In genomic region chr15:92864127-92864814, GRCh38 we compare ENCODE assay signal across 25 cellular contexts. TPM values are rescaled to one million over a fixed set of nuclear protein-coding genes. Genes with fewer than 3 reads are reported as not detected.
A peak's percentile ranks its signal among the peaks of the same experiment; 100 is the strongest.
DNase-seq lines count a peak whose midpoint lies in the region; ATAC-seq and TF ChIP-seq lines count a peak whose summit lies in the region.
"Had no signal": no experiment of that assay in that cellular context is flagged by ENCODE, and none has a peak within 500 bp of the region (broad histone marks: within the 10 kb centered on the region; RNA-seq: fewer than 3 reads in every experiment).

No MANE protein-coding gene starts in this region.

- H2AFZ ChIP-seq in neuronal stem cell (ENCODE audit: low read length): no peak overlapping the region

- H3K4me1 ChIP-seq in DOHH2 (ENCODE audit: control insufficient read depth, low read length): peaks cover 13% of the 10 kb centered on the region
- H3K4me1 ChIP-seq in HEK293 (ENCODE audit: control insufficient read depth, insufficient read depth, low read length): no peaks in the 10 kb centered on the region
- H3K4me1 ChIP-seq in Panc1 (ENCODE audit: control insufficient read depth, insufficient read depth, low read length): peaks cover 6% of the 10 kb centered on the region
- peaks cover 0 to 3% of the 10 kb centered on the region in 2 donors for H3K4me1 ChIP-seq in neuronal stem cell (ENCODE audit: control insufficient read depth in 2 of 2, insufficient read depth in 1 of 2, low read depth in 1 of 2, low read length in 2 of 2)
- H3K4me1 ChIP-seq in spleen: no peaks in the 10 kb centered on the region
- H3K4me1 ChIP-seq: SJCRH30 had no signal

- no peaks in the 10 kb centered on the region for H3K27me3 ChIP-seq in DOHH2 (ENCODE audit: control insufficient read depth, low read length)
- H3K27me3 ChIP-seq in Panc1 (ENCODE audit: control insufficient read depth, insufficient read depth, low read length): no peaks in the 10 kb centered on the region
- no peaks in the 10 kb centered on the region for H3K27me3 ChIP-seq in neuronal stem cell (ENCODE audit: control insufficient read depth in 3 of 3, insufficient read depth in 3 of 3, low read depth in 1 of 3, low read length in 3 of 3)
- H3K27me3 ChIP-seq in spleen (replicated peaks in 1 of 7): no peaks in the 10 kb centered on the region
- H3K27me3 ChIP-seq: MG63, SJCRH30 had no signal

- no peak overlapping the region for H2BK120ac ChIP-seq in neuronal stem cell (ENCODE audit: low read depth, low read length)

- no TSS peak for BruUV-seq in Panc1 (replicated peaks; lab: Mats Ljungman, UMichigan)

- H3K4me3 ChIP-seq in DOHH2 (ENCODE audit: low read length) (peak overlapping the region; percentile 34; the same call in 1 of the 2 replicates), HEK293 (ENCODE audit: low read depth, low read length) (no peak overlapping the region), Panc1 (ENCODE audit: low read depth in 2 of 2, low read length in 2 of 2) (no peak overlapping the region), neuronal stem cell (ENCODE audit: low read length in 2 of 2) (no peak overlapping the region), spleen (no peak overlapping the region)
- H3K4me3 ChIP-seq: A549, MG63, SJCRH30 had no signal

- no peak for TF ChIP-seq POLR2A in spleen (IDR thresholded peaks at IDR 0.05)

- no peak overlapping the region for H2BK15ac ChIP-seq in neuronal stem cell (ENCODE audit: low read length)

- no peak; the same call in 1 of the 2 replicates for ATAC-seq in Panc1
- ATAC-seq: A549, PC-3, Right ventricle myocardium inferior, SK-N-SH treated with all-trans-retinoic acid at 6 μM for 48 hours had no signal

- H4K91ac ChIP-seq in neuronal stem cell (ENCODE audit: low read depth, low read length, poor library complexity): no peak overlapping the region

- H3K14ac ChIP-seq in neuronal stem cell (ENCODE audit: low read length): no peak overlapping the region

- H3K9me2 ChIP-seq in DOHH2 (replicated peaks; ENCODE audit: control insufficient read depth, low read length): no peaks in the 10 kb centered on the region

- H4K20me1 ChIP-seq in DOHH2 (ENCODE audit: control insufficient read depth, insufficient read depth, low read depth, low read length): no peaks in the 10 kb centered on the region

- TF ChIP-seq CTCF in DOHH2 (IDR thresholded peaks at IDR 0.05; ENCODE audit: low read depth, low read length, poor library complexity, severe bottlenecking): no peak
- TF ChIP-seq CTCF in HEK293 (tag by site-specific recombination; IDR thresholded peaks at IDR 0.05): no peak
- no peak for TF ChIP-seq CTCF in Panc1 (IDR thresholded peaks at IDR 0.05)
- no peak for TF ChIP-seq CTCF in spleen (IDR thresholded peaks at IDR 0.05 in 8 of 11, conservative IDR thresholded peaks at IDR 0.05 in 3 of 11)

- H3F3A ChIP-seq in DOHH2 (ENCODE audit: control insufficient read depth, insufficient read depth): peaks cover 3% of the 10 kb centered on the region; the same call in 1 of the 2 replicates

- intact Hi-C loops in Panc1 (cut with micrococcal nuclease; ENCODE audit: unreplicated experiment): no loop called here
- intact Hi-C loops in spleen (cut with DNase I; ENCODE audit: low total_unique reads): no loop called here

- H4K8ac ChIP-seq in neuronal stem cell (ENCODE audit: low read depth, low read length): no peak overlapping the region

- no peaks in the 10 kb centered on the region for H3K79me1 ChIP-seq in neuronal stem cell (ENCODE audit: low read depth, low read length)

- no peaks in the 10 kb centered on the region for H3K9me3 ChIP-seq in DOHH2 (ENCODE audit: control insufficient read depth, insufficient read depth, low read length)
- H3K9me3 ChIP-seq in HEK293 (ENCODE audit: control insufficient read depth, insufficient read depth, low read depth, low read length): no peaks in the 10 kb centered on the region; the same call in 1 of the 2 replicates
- no peaks in the 10 kb centered on the region for H3K9me3 ChIP-seq in Panc1 (ENCODE audit: control insufficient read depth, insufficient read depth, low read depth, low read length)
- H3K9me3 ChIP-seq in neuronal stem cell (replicated peaks in 1 of 2; ENCODE audit: control insufficient read depth in 2 of 2, insufficient read depth in 1 of 2, low read depth in 1 of 2, low read length in 2 of 2): peaks cover 2 to 10% of the 10 kb centered on the region in 2 donors
- peaks cover 0 to 21% (median 18%) of the 10 kb centered on the region in 8 donors for H3K9me3 ChIP-seq in spleen

- H3K36me3 ChIP-seq in DOHH2 (ENCODE audit: control insufficient read depth, low read length): no peaks in the 10 kb centered on the region
- H3K36me3 ChIP-seq in HEK293 (ENCODE audit: control insufficient read depth in 2 of 2, insufficient read depth in 1 of 2, low read length in 2 of 2): no peaks in the 10 kb centered on the region
- no peaks in the 10 kb centered on the region for H3K36me3 ChIP-seq in Panc1 (ENCODE audit: control insufficient read depth, insufficient read depth, low read length)
- no peaks in the 10 kb centered on the region for H3K36me3 ChIP-seq in neuronal stem cell (replicated peaks in 1 of 2; ENCODE audit: control insufficient read depth in 2 of 2, insufficient read depth in 2 of 2, low read length in 2 of 2)
- no peaks in the 10 kb centered on the region for H3K36me3 ChIP-seq in spleen
- H3K36me3 ChIP-seq: MG63, SJCRH30 had no signal

- WGBS in neuronal stem cell (ENCODE audit: extremely low coverage in 2 of 2, insufficient read length in 2 of 2, insufficient replicate concordance in 1 of 2), 2 donors: no CpG with 5 or more reads among the region's 1 CpG
- 85 to 96% (median 89%) methylated on average over 1 of the region's 1 CpG for WGBS in spleen, 5 donors

- CTCF ChIA-PET in HEK293 (lab: Yijun Ruan, JAX): interaction anchor here (0.6 kb wide), 1 partner anchor 9 kb away, joined by 3 read pairs; no protein-coding TSS in a partner anchor
- CTCF ChIA-PET in Panc1 (lab: Charles Lee): no interaction called here

- H3K18ac ChIP-seq in neuronal stem cell (ENCODE audit: low read length): no peak overlapping the region

- no peak for DNase-seq in Panc1 (ENCODE audit: low read depth, low spot score)
- DNase-seq in neuronal stem cell (ENCODE audit: low spot score): no peak
- DNase-seq in spleen: no peak
- no peak for DNase-seq in GOT3 (lab: John Stamatoyannopoulos, UW)
- DNase-seq in kidney tubule cell (ENCODE audit: low spot score): no peak
- DNase-seq: C1 segment of cervical spinal cord; CD4-positive, alpha-beta memory T cell; COR-L47; DMS53; H7; KBM-7; MG63; NCI-H1105 treated with DMSO at 0.1 percent for 48 hours; NCI-H1694; NCI-H2029 treated with DMSO at 0.1 percent for 48 hours; NCI-H345; NCI-H510A treated with DMSO at 0.1 percent for 48 hours; NCI-H748 treated with DMSO at 0.1 percent for 48 hours; PC-3; SJCRH30 had no signal

- H3K23ac ChIP-seq in neuronal stem cell (ENCODE audit: low read depth, low read length, poor library complexity): no peak overlapping the region

- POLR2A ChIA-PET in HEK293 (lab: Yijun Ruan, JAX) (no interaction called here), Panc1 (lab: Charles Lee) (interaction anchor here (0.6 kb wide), 1 partner anchor 53 kb away, joined by 3 read pairs; no protein-coding TSS in a partner anchor)

- H2AK5ac ChIP-seq in neuronal stem cell (ENCODE audit: low read depth, low read length): no peak overlapping the region

- H2BK12ac ChIP-seq in neuronal stem cell (ENCODE audit: low read length): no peak overlapping the region

- H3K27ac ChIP-seq in DOHH2 (ENCODE audit: low read depth, low read length): no peak overlapping the region
- no peak overlapping the region for H3K27ac ChIP-seq in HEK293 (ENCODE audit: extremely low read depth, low read depth, low read length)
- H3K27ac ChIP-seq in Panc1 (ENCODE audit: low read length): peak overlapping the region; percentile 40; the same call in 1 of the 2 replicates
- H3K27ac ChIP-seq in neuronal stem cell (replicated peaks; ENCODE audit: low read length): peak overlapping the region; percentile 16
- H3K27ac ChIP-seq in spleen: no peak overlapping the region
- H3K27ac ChIP-seq: SJCRH30 had no signal

- no peaks in the 10 kb centered on the region for H3K79me2 ChIP-seq in DOHH2 (ENCODE audit: control insufficient read depth, low read length)

- no peak overlapping the region for H3K9ac ChIP-seq in neuronal stem cell (ENCODE audit: low read depth, low read length, poor library complexity)

- peak overlapping the region; percentile 52 for H3K4me2 ChIP-seq in DOHH2 (ENCODE audit: low read length)
- no peak overlapping the region for H3K4me2 ChIP-seq in neuronal stem cell (ENCODE audit: insufficient read depth, low read length, poor library complexity, severe bottlenecking)
- H3K4me2 ChIP-seq: A549 had no signal

- in situ Hi-C loops in Panc1 (cut with HindIII; ENCODE audit: low pct_unique_long_range_greater_than_20kb, low sequenced_read_pairs): no loop called here

- H3K4ac ChIP-seq in neuronal stem cell (ENCODE audit: low read length): no peak overlapping the region

- no peak overlapping the region for H2BK5ac ChIP-seq in neuronal stem cell (ENCODE audit: low read length)

TF ChIP-seq in HEK293, 187 proteins besides CTCF, POLR2A, EP300 and RAD21 (continues in another document):
- TF ChIP-seq ZNF785 (tag by site-specific recombination; IDR thresholded peaks at IDR 0.05): no peak
- TF ChIP-seq ZNF558 (tag by site-specific recombination; IDR thresholded peaks at IDR 0.05): 0 out of 2 replicates have a peak, but pooled peaks have one; percentile 47
- TF ChIP-seq ZNF561 (tag by site-specific recombination; IDR thresholded peaks at IDR 0.05; ENCODE audit: borderline replicate concordance): no peak
- TF ChIP-seq ZNF624 (tag by site-specific recombination; IDR thresholded peaks at IDR 0.05): no peak
- no peak for TF ChIP-seq TCF7L2 (IDR thresholded peaks at IDR 0.05; ENCODE audit: borderline replicate concordance, low read depth, low read length)
- no peak for TF ChIP-seq ZBTB48 (tag by site-specific recombination; IDR thresholded peaks at IDR 0.05)
- no peak for TF ChIP-seq ZBTB20 (tag by site-specific recombination; IDR thresholded peaks at IDR 0.05)
- no peak for TF ChIP-seq ZNF223 (tag by site-specific recombination; IDR thresholded peaks at IDR 0.05)
- TF ChIP-seq WT1 (tag by site-specific recombination; IDR thresholded peaks at IDR 0.05): no peak
- 0 out of 2 replicates have a peak, but pooled peaks have one; percentile 50 for TF ChIP-seq ZNF610 (tag by site-specific recombination; IDR thresholded peaks at IDR 0.05; ENCODE audit: borderline replicate concordance)
- no peak for TF ChIP-seq ZNF701 (tag by site-specific recombination; IDR thresholded peaks at IDR 0.05)
- no peak for TF ChIP-seq ZNF514 (tag by site-specific recombination; IDR thresholded peaks at IDR 0.05)
- no peak for TF ChIP-seq ZNF350 (tag by site-specific recombination; IDR thresholded peaks at IDR 0.05)
- TF ChIP-seq GLIS2 (tag by site-specific recombination; IDR thresholded peaks at IDR 0.05): no peak
- no peak for TF ChIP-seq ZNF394 (tag by site-specific recombination; IDR thresholded peaks at IDR 0.05; ENCODE audit: borderline replicate concordance)

RNA-seq across cellular contexts. Expression of gene CHD2, which starts 35.9 kb away (rescaled TPM):
- total RNA-seq in Panc1 (2021; ENCODE audit: unreplicated experiment) (81.8 TPM), spleen (100 to 1,000 TPM; 160 to 232 (median 204) TPM)
- polyA plus RNA-seq in Panc1 (2012; ENCODE audit: insufficient read length): 43.9 TPM
- 63.3 TPM for polyA plus RNA-seq in neuronal stem cell (2013, experiment 1 of 2)
- 62.8 TPM for polyA plus RNA-seq in neuronal stem cell (2013, experiment 2 of 2)
- 10 to 100 TPM; 37.3 to 44.0 (median 43.2) TPM for polyA plus RNA-seq in spleen

Comparison
In these comparisons a context has a peak if more than half of its experiments do, and no peak if none do; other contexts are left out.
1. H3K27ac ChIP-seq: peak in Panc1 (single experiment) and neuronal stem cell (single experiment); none in DOHH2 (single experiment), HEK293 (single experiment) and spleen (0 of 8).